ENCODE assay signal across 27 cellular contexts in the genomic region with DNA sequence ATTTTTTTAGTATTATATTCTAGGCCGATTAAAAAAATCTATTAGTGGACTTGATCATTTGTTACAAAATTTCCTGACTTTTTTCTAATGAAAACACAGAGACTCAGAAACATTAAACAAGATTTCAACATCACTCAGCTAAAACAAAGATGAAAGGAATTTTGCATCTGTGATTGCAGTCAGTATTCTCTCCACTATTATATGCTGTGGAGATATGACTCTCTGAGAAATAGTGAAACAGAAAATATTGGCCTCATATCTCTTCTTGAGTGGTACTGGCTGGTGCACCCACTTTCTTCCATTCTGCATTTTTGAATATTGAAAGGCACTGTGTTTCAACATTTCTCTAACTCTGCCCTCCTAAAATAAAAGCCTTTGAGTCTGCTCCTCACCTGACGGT.
"Had no signal": no experiment of that assay in that cellular context is flagged by ENCODE, and none has a peak within 500 bp of the region (broad histone marks: within the 10 kb centered on the region; RNA-seq: fewer than 3 reads in every experiment).

No MANE protein-coding gene starts in this region.

- H3K27me3 ChIP-seq: adrenal gland, ascending aorta, esophagus muscularis mucosa, foreskin keratinocyte, gastrocnemius medialis, heart left ventricle had no signal

- H3K27ac ChIP-seq: adrenal gland, ascending aorta, coronary artery, esophagus muscularis mucosa, foreskin keratinocyte, gastrocnemius medialis, heart left ventricle had no signal

- H3K9me3 ChIP-seq: adrenal gland, ascending aorta, esophagus muscularis mucosa, gastrocnemius medialis, heart left ventricle had no signal

- H3K36me3 ChIP-seq: adrenal gland, ascending aorta, esophagus muscularis mucosa, gastrocnemius medialis, heart left ventricle had no signal

- H3K4me1 ChIP-seq: adrenal gland, ascending aorta, esophagus muscularis mucosa, foreskin keratinocyte, gastrocnemius medialis, heart left ventricle had no signal

- DNase-seq: activated CD4-positive, alpha-beta memory T cell treated with anti-CD3 and anti-CD28 coated beads for 36 hours; activated CD4-positive, alpha-beta T cell treated with anti-CD3 and anti-CD28 coated beads for 36 hours; activated CD4-positive, alpha-beta T cell treated with anti-CD3 and anti-CD28 coated beads, Interleukin-2, amount 10 ng/mL, durations not matched to agents 24 days and 14 days; activated CD4-positive, CD25-positive, alpha-beta regulatory T cell; activated CD4-positive, CD25-positive, alpha-beta regulatory T cell treated with anti-CD3 and anti-CD28 coated beads, Interleukin-2, amount 50 U/mL, for 72 hours; activated CD8-positive, alpha-beta memory T cell treated with anti-CD3 and anti-CD28 coated beads, Interleukin-2, amount 10 ng/mL, durations not matched to agents 7 days and 5 days; activated CD8-positive, alpha-beta memory T cell treated with anti-CD3 and anti-CD28 coated beads, Interleukin-2, amount 50 U/mL, for 4 hours; activated CD8-positive, alpha-beta T cell treated with anti-CD3 and anti-CD28 coated beads, Interleukin-2, amount 10 ng/mL, durations not matched to agents 7 days and 5 days; activated effector memory CD4-positive, alpha-beta T cell treated with anti-CD3 and anti-CD28 coated beads, Interleukin-2, amount 50 U/mL, for 16 hours; activated naive CD4-positive, alpha-beta T cell treated with anti-CD3 and anti-CD28 coated beads for 36 hours; activated naive CD8-positive, alpha-beta T cell treated with anti-CD3 and anti-CD28 coated beads for 36 hours; activated naive CD8-positive, alpha-beta T cell treated with anti-CD3 and anti-CD28 coated beads, Interleukin-2, amount 50 U/mL, for 24 hours; activated T-cell treated with anti-CD3 and anti-CD28 coated beads, Interleukin-2, amount 50 U/mL, for 1 hour; activated T-cell treated with anti-CD3 and anti-CD28 coated beads, Interleukin-2, amount 50 U/mL, for 48 hours; adrenal gland; effector CD4-positive, alpha-beta T cell; effector memory CD8-positive, alpha-beta T cell; erythroblast; foreskin keratinocyte; gastrocnemius medialis; glutamatergic neuron; heart left ventricle; T-cell; T1000 had no signal

- ATAC-seq: activated CD4-positive, alpha-beta T cell treated with anti-CD3 and anti-CD28 coated beads for 36 hours; activated CD8-positive, alpha-beta memory T cell treated with anti-CD3 and anti-CD28 coated beads, Interleukin-2, amount 10 ng/mL, durations not matched to agents 7 days and 5 days; activated CD8-positive, alpha-beta T cell treated with anti-CD3 and anti-CD28 coated beads, Interleukin-2, amount 10 ng/mL, durations not matched to agents 7 days and 5 days; activated naive CD8-positive, alpha-beta T cell treated with anti-CD3 and anti-CD28 coated beads, Interleukin-2, amount 50 U/mL, for 24 hours; effector memory CD8-positive, alpha-beta T cell; foreskin keratinocyte; gastrocnemius medialis; heart left ventricle; T-cell had no signal

- H3K4me3 ChIP-seq: adrenal gland, ascending aorta, coronary artery, esophagus muscularis mucosa, gastrocnemius medialis, heart left ventricle had no signal
